In genomic region chr4:75169020-75169814, GRCh38 we compare ENCODE assay signal across 25 cellular contexts.
DNase-seq lines count a peak whose midpoint lies in the region; TF ChIP-seq lines count a peak whose summit lies in the region.
"Had no signal": no experiment of that assay in that cellular context is flagged by ENCODE, and none has a peak within 500 bp of the region (broad histone marks: within the 10 kb centered on the region; RNA-seq: fewer than 3 reads in every experiment).

No MANE protein-coding gene starts in this region.

- no peaks in the 10 kb centered on the region for H3K4me1 ChIP-seq in endodermal cell (ENCODE audit: control insufficient read depth, insufficient read depth, low read length)
- H3K4me1 ChIP-seq: adrenal gland, gastroesophageal sphincter, psoas muscle, spleen, upper lobe of right lung had no signal

- 66 to 75% methylated on average over 6 of the region's 6 CpGs for WGBS in endodermal cell (ENCODE audit: insufficient coverage in 1 of 2, insufficient read length in 1 of 2), 2 experiments

- H3K27ac ChIP-seq in endodermal cell (ENCODE audit: low read depth, low read length), result peak overlapping the region; percentile 77
- H3K27ac ChIP-seq: adrenal gland, C4-2B, cardiac muscle cell, gastroesophageal sphincter, KMS-11, psoas muscle, spleen, upper lobe of right lung had no signal

- DNase-seq in NCI-H1417 (lab: John Stamatoyannopoulos, UW) (peak; percentile 53 to 86 (median 85)), NCI-H1417 treated with DMSO at 0.1 percent for 48 hours (lab: John Stamatoyannopoulos, UW) (no peak), NCI-H2171 (lab: John Stamatoyannopoulos, UW) (peak; percentile 43), endodermal cell (no peak), type B pancreatic cell (ENCODE audit: extremely low spot score, unreplicated experiment) (no peak), NAMALWA (ENCODE audit: low spot score) (no peak), mucosa of gallbladder (ENCODE audit: low spot score) (no peak)
- no peak for DNase-seq in central memory CD4-positive, alpha-beta T cell
- DNase-seq: 8988T; activated effector memory CD4-positive, alpha-beta T cell treated with anti-CD3 and anti-CD28 coated beads, Interleukin-2, amount 50 U/mL, for 16 hours; adrenal gland; HCEC 1CT; MV-4-11; NCI-H2227 treated with DMSO at 0.1 percent for 48 hours; psoas muscle; spleen; stimulated activated CD4-positive, alpha-beta T cell treated with anti-CD3 and anti-CD28 coated beads, Interleukin-4, amount 100 ng/mL, for 4 hours; upper lobe of right lung had no signal

- H3K4me3 Mint-ChIP-seq in endodermal cell (no peak overlapping the region), type B pancreatic cell (peak overlapping the region; percentile 11)
- H3K4me3 Mint-ChIP-seq: mesothelial cell of epicardium, neural crest cell had no signal

- H3K27me3 Mint-ChIP-seq in endodermal cell (ENCODE audit: insufficient read depth) (no peaks in the 10 kb centered on the region), type B pancreatic cell (peaks cover 4% of the 10 kb centered on the region)

- H3K27me3 ChIP-seq in endodermal cell (ENCODE audit: control insufficient read depth, insufficient read depth, low read length, poor library complexity, severe bottlenecking), result no peaks in the 10 kb centered on the region
- H3K27me3 ChIP-seq: adrenal gland, cardiac muscle cell, gastroesophageal sphincter, spleen, upper lobe of right lung had no signal

- H3K9me3 ChIP-seq in endodermal cell (ENCODE audit: control insufficient read depth, low read length), result peaks cover 4% of the 10 kb centered on the region
- H3K9me3 ChIP-seq: adrenal gland, psoas muscle, upper lobe of right lung had no signal

- TF ChIP-seq CTCF in endodermal cell (conservative IDR thresholded peaks at IDR 0.05) (no peak), type B pancreatic cell (conservative IDR thresholded peaks at IDR 0.05) (no peak)

- H3K36me3 Mint-ChIP-seq in endodermal cell (ENCODE audit: low read depth) (no peaks in the 10 kb centered on the region), type B pancreatic cell (peaks cover 4% of the 10 kb centered on the region)
- H3K36me3 Mint-ChIP-seq: mesothelial cell of epicardium had no signal

- H3K4me1 Mint-ChIP-seq in endodermal cell, result peaks cover 5% of the 10 kb centered on the region
- H3K4me1 Mint-ChIP-seq in type B pancreatic cell (ENCODE audit: unreplicated experiment), result peaks cover 21% of the 10 kb centered on the region

- H3K27ac Mint-ChIP-seq in endodermal cell (no peak overlapping the region), type B pancreatic cell (peak overlapping the region; percentile 37)
- H3K27ac Mint-ChIP-seq: mesothelial cell of epicardium had no signal

- H3K36me3 ChIP-seq in endodermal cell (ENCODE audit: control insufficient read depth, insufficient read depth, low read length), result no peaks in the 10 kb centered on the region
- H3K36me3 ChIP-seq: adrenal gland, cardiac muscle cell, gastroesophageal sphincter, spleen, upper lobe of right lung had no signal

- no peak overlapping the region for H3K4me3 ChIP-seq in endodermal cell (ENCODE audit: low read length)
- H3K4me3 ChIP-seq: adrenal gland, cardiac muscle cell, gastroesophageal sphincter, GM12878, psoas muscle, spleen, upper lobe of right lung had no signal

- H3K9me3 Mint-ChIP-seq in endodermal cell, result peaks cover 14% of the 10 kb centered on the region
- H3K9me3 Mint-ChIP-seq in type B pancreatic cell, result peaks cover 6% of the 10 kb centered on the region

- H3K9ac ChIP-seq in endodermal cell (ENCODE audit: extremely low read depth, low read length, poor library complexity, severe bottlenecking), result no peak overlapping the region
- H3K9ac ChIP-seq: KMS-11 had no signal

Comparison
In these comparisons a context has a peak if more than half of its experiments do, and no peak if none do; other contexts are left out.
1. DNase-seq: peak in NCI-H1417 (3 of 3) and NCI-H2171 (single experiment); none in NCI-H1417 treated with DMSO at 0.1 percent for 48 hours (single experiment), endodermal cell (single experiment), type B pancreatic cell (single experiment), central memory CD4-positive, alpha-beta T cell (single experiment), NAMALWA (single experiment) and mucosa of gallbladder (single experiment).